ENCODE assay signal across 26 cellular contexts in the genomic region with DNA sequence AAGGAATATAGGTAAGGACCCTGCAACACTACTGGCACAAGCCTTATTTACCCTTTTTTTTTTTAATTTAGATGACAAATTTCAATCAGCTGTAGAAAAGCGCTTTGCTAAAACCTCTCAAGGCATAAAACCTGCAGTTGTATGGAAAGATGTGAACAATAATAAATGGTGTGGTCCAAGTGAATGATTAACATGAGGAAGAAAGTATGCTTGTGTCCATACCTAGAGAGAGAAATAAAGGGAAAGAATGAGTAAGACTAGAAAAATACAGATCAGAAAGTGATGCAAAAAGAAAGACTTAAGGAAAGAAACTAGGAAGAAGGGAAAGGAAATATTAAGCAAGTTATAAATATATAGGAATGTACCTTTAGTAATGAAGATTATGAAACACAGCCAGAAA.
"Had no signal": no experiment of that assay in that cellular context is flagged by ENCODE, and none has a peak within 500 bp of the region (broad histone marks: within the 10 kb centered on the region; RNA-seq: fewer than 3 reads in every experiment).

No MANE protein-coding gene starts in this region.

- H3K27ac Mint-ChIP-seq: naive thymus-derived CD8-positive, alpha-beta T cell; neural progenitor cell; stimulated activated naive B cell treated with anti-CD40 and anti-IgM and Interleukin-4, amounts not matched to agents 10 μg/mL and 1 μg/mL and 100 μg/mL, for 72 hours had no signal

- H3K4me3 Mint-ChIP-seq: naive thymus-derived CD8-positive, alpha-beta T cell; nephron; neural progenitor cell; stimulated activated naive B cell treated with anti-CD40 and anti-IgM and Interleukin-4, amounts not matched to agents 10 μg/mL and 1 μg/mL and 100 μg/mL, for 72 hours had no signal

- H3K36me3 Mint-ChIP-seq: naive thymus-derived CD8-positive, alpha-beta T cell; neural progenitor cell; stimulated activated naive B cell treated with anti-CD40 and anti-IgM and Interleukin-4, amounts not matched to agents 10 μg/mL and 1 μg/mL and 100 μg/mL, for 72 hours had no signal

- DNase-seq: heart right ventricle; islet precursor cell; left colon; left lung; lower lobe of right lung; mammary epithelial cell; mesenchymal stem cell; naive thymus-derived CD8-positive, alpha-beta T cell; occipital lobe; retina; right cardiac atrium; stimulated activated CD4-positive, alpha-beta T cell treated with anti-CD3 and anti-CD28 coated beads, Interleukin-12 subunit alpha, Interleukin-12 subunit beta, amount 100 ng/mL, for 4 hours; stimulated activated CD4-positive, alpha-beta T cell treated with anti-CD3 and anti-CD28 coated beads, Interleukin-15, amount 100 ng/mL, for 24 hours; stimulated activated CD4-positive, alpha-beta T cell treated with anti-CD3 and anti-CD28 coated beads, Interleukin-2, amount 100 ng/mL, for 24 hours; stimulated activated CD4-positive, alpha-beta T cell treated with anti-CD3 and anti-CD28 coated beads, Interleukin-4, amount 100 ng/mL, for 1 hour; stimulated activated naive B cell treated with anti-CD40 and anti-IgM and Interleukin-4, amounts not matched to agents 10 μg/mL and 1 μg/mL and 100 μg/mL, for 72 hours; stimulated activated naive CD8-positive, alpha-beta T cell treated with anti-CD3 and anti-CD28 coated beads, Interleukin-15, Interleukin-2, amounts not matched to agents 100 U/mL and 50 U/mL, for 24 hours; stomach; testis; thyroid gland; transverse colon; upper lobe of right lung had no signal

- ATAC-seq: heart right ventricle; left colon; lower lobe of right lung; naive thymus-derived CD8-positive, alpha-beta T cell; right cardiac atrium; sciatic nerve; stimulated activated naive B cell treated with anti-CD40 and anti-IgM and Interleukin-4, amounts not matched to agents 10 μg/mL and 1 μg/mL and 100 μg/mL, for 72 hours; stimulated activated naive CD8-positive, alpha-beta T cell treated with anti-CD3 and anti-CD28 coated beads, Interleukin-15, Interleukin-2, amounts not matched to agents 100 U/mL and 50 U/mL, for 24 hours; upper lobe of right lung had no signal

- H3K9me3 Mint-ChIP-seq: naive thymus-derived CD8-positive, alpha-beta T cell; neural progenitor cell had no signal

- FAIRE-seq: urothelium cell line had no signal
